ENCODE assay signal across 10 cellular contexts in the genomic region with DNA sequence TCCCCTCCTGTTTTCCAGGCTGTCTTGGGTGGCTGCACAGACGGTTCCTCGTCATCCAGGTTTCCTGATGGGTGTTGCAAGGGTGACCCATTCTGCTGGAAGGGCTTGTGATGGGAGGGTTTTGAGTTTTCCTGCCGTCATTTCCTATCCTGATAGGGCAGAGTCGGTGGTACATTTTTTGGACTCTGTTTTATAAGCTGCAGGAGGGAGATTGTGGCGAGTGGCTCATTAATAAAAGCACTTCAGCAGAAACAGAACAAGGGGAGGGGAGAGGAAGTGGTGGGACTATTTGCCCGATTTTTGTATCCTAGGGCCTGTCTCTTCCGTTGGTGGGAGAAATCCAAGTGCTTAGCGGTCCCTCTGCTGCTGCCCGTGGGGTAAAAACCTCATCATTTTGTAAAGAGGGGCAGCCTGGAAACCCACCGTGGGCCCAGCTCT. TPM values are rescaled to one million over a fixed set of nuclear protein-coding genes. Genes with fewer than 3 reads are reported as not detected.
DNase-seq lines count a peak whose midpoint lies in the region; ATAC-seq and TF ChIP-seq lines count a peak whose summit lies in the region.
"Had no signal": no experiment of that assay in that cellular context is flagged by ENCODE, and none has a peak within 500 bp of the region (broad histone marks: within the 10 kb centered on the region; RNA-seq: fewer than 3 reads in every experiment).

No MANE protein-coding gene starts in this region.

- H3K4me1 ChIP-seq in heart left ventricle (peaks cover 17 to 58% (median 50%) of the 10 kb centered on the region in 12 donors), right lobe of liver (peaks cover 0 to 74% (median 23%) of the 10 kb centered on the region in 4 donors), uterus (peaks cover 0 to 21% of the 10 kb centered on the region in 2 donors)

- peak overlapping the region in 11 of 12 donors; percentile 53 to 92 (median 73) for H3K27ac ChIP-seq in heart left ventricle
- peak overlapping the region; percentile 1 to 60 (median 53) for H3K27ac ChIP-seq in right lobe of liver
- H3K27ac ChIP-seq in uterus: peak overlapping the region; percentile 60 to 71

- H3K9me3 ChIP-seq in heart left ventricle (no peaks in the 10 kb centered on the region), right lobe of liver (no peaks in the 10 kb centered on the region), uterus (no peaks in the 10 kb centered on the region)

- intact Hi-C loops in heart left ventricle (cut with DNase I) (loop anchor here in 5 of 10 donors (2.0 to 5.0 kb wide), 2 partner anchors 35 to 36 kb away; no protein-coding TSS in a partner anchor), cardiac septum (cut with DNase I) (no loop called here), right lobe of liver (cut with DNase I) (no loop called here), uterus (cut with DNase I; ENCODE audit: low total_unique reads) (no loop called here)

- ATAC-seq in heart left ventricle (peak in 3 of 4 donors; percentile 31 to 72 (median 52)), right lobe of liver (peak; percentile 10 to 55 (median 22)), HG03135 (IDR thresholded peaks at IDR 0.05; ENCODE audit: unreplicated experiment) (no peak)

- TF ChIP-seq CTCF in heart left ventricle (IDR thresholded peaks at IDR 0.05): no peak
- TF ChIP-seq CTCF in right lobe of liver (IDR thresholded peaks at IDR 0.05): no peak
- no peak for TF ChIP-seq CTCF in uterus (IDR thresholded peaks at IDR 0.05)

- in situ Hi-C loops in KBM-7 (cut with MboI; ENCODE audit: low pct_unique_long_range_greater_than_20kb, low sequenced_read_pairs): no loop called here

- H3K27me3 ChIP-seq in heart left ventricle (no peaks in the 10 kb centered on the region), right lobe of liver (no peaks in the 10 kb centered on the region), uterus (no peaks in the 10 kb centered on the region)

- H3K4me3 ChIP-seq in heart left ventricle (peak overlapping the region in 2 of 12 donors; percentile 7 to 10), right lobe of liver (no peak overlapping the region), uterus (no peak overlapping the region)

- TF ChIP-seq POLR2A in heart left ventricle (IDR thresholded peaks at IDR 0.05) (no peak), right lobe of liver (IDR thresholded peaks at IDR 0.05) (no peak), uterus (IDR thresholded peaks at IDR 0.05) (no peak)

- peaks cover 0 to 16% (median 5%) of the 10 kb centered on the region in 9 donors for H3K36me3 ChIP-seq in heart left ventricle
- no peaks in the 10 kb centered on the region for H3K36me3 ChIP-seq in right lobe of liver
- H3K36me3 ChIP-seq in uterus: no peaks in the 10 kb centered on the region

- WGBS in heart left ventricle, 4 donors: 34 to 55% (median 39%) methylated on average over 10 of the region's 10 CpGs
- WGBS in right lobe of liver (ENCODE audit: insufficient coverage, low coverage, low lambda C conversion rate, missing lambda C conversion rate): 38% methylated on average over 4 of the region's 10 CpGs

- DNase-seq in heart left ventricle (peak in 1 of 5 donors; percentile 41), cardiac septum (ENCODE audit: low spot score) (no peak), dermis blood vessel endothelial cell (peak; percentile 61), right lobe of liver (no peak), uterus (peak in 1 of 2 donors; percentile 56), T1000 (lab: John Stamatoyannopoulos, UW) (no peak), KBM-7 (no peak)
- DNase-seq: NCI-H1436 treated with DMSO at 0.1 percent for 48 hours; stimulated activated CD4-positive, alpha-beta T cell treated with anti-CD3 and anti-CD28 coated beads, Interleukin-1b, Interleukin-23, amount 100 ng/mL, for 48 hours had no signal

RNA-seq across cellular contexts. Expression of a gene that starts 40.0 kb away (rescaled TPM):
- 100 to 1,000 TPM in 8 of 9 donors, 10 to 100 TPM in 1; 70.0 to 387 (median 158) TPM for total RNA-seq in heart left ventricle
- 100 to 1,000 TPM; 109 to 120 TPM for polyA plus RNA-seq in heart left ventricle
- total RNA-seq in cardiac septum: 299 TPM
- total RNA-seq in dermis blood vessel endothelial cell: 70.8 and 125 TPM in 2 replicates
- 10 to 100 TPM; 23.7 to 53.2 (median 39.8) TPM for total RNA-seq in right lobe of liver
- 100 to 1,000 TPM in 1 of 4 donors, 10 to 100 TPM in 3; 47.9 to 106 (median 65.1) TPM for total RNA-seq in uterus
